In the genomic region with DNA sequence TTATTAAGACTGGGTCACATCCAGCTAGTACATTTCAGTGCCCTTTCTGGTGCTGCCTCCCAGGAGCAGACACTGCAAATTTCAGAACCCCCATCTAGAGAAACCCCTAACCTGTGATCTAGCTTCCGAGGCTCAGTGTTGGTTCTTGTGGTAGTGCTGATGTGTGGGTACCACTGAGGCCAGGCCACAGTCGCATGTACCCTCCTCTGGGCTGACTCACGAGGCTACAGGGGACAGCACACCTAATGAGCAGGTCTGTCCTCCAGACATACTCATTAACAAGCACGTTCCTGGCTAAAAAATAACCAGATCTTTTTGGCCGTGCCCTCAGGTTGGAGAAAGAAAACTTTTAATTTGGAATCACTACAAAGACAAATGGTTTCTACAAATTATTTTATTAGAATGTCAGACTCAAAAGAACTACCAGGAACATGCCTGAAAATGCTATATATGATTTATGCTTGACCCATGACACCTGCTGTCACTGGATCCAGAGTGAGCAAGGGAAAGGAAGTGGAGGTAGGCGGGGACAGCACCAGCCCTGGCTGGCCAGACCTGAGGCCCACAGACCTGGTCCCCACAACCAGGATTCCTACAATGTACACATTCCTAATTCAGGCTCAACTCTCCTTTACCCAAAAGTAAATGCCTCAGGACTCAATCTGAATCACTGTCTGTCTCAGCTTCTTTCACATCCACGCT, we compare ENCODE assay signal across 15 cellular contexts. TPM values are rescaled to one million over a fixed set of nuclear protein-coding genes. Genes with fewer than 3 reads are reported as not detected.
DNase-seq lines count a peak whose midpoint lies in the region; ATAC-seq and TF ChIP-seq lines count a peak whose summit lies in the region.
"Had no signal": no experiment of that assay in that cellular context is flagged by ENCODE, and none has a peak within 500 bp of the region (broad histone marks: within the 10 kb centered on the region; RNA-seq: fewer than 3 reads in every experiment).

No MANE protein-coding gene starts in this region.

- H3K27ac ChIP-seq in 22Rv1, result peak overlapping the region; percentile 26; the same call in 1 of the 2 replicates
- no peak overlapping the region for H3K27ac ChIP-seq in CD4-positive, alpha-beta memory T cell (ENCODE audit: low read depth, low read length)
- H3K27ac ChIP-seq: BLaER1 had no signal

- no peak for ATAC-seq in activated CD8-positive, alpha-beta T cell treated with anti-CD3 and anti-CD28 coated beads for 36 hours
- ATAC-seq in left colon, result peak; percentile 27
- no peak for ATAC-seq in HG02610 (IDR thresholded peaks at IDR 0.05; ENCODE audit: unreplicated experiment)
- ATAC-seq in GM19455 (IDR thresholded peaks at IDR 0.05; ENCODE audit: unreplicated experiment), result no peak
- ATAC-seq: natural killer cell had no signal

- peak overlapping the region in 4 of 7 donors; percentile 24 to 77 (median 39) for H3K27ac Mint-ChIP-seq in CD4-positive, alpha-beta memory T cell
- peak overlapping the region; percentile 66 for H3K27ac Mint-ChIP-seq in activated CD8-positive, alpha-beta T cell treated with anti-CD3 and anti-CD28 coated beads for 36 hours

- peaks cover 46 to 83% of the 10 kb centered on the region in 2 donors for H3K36me3 Mint-ChIP-seq in CD4-positive, alpha-beta memory T cell
- peaks cover 61% of the 10 kb centered on the region for H3K36me3 Mint-ChIP-seq in activated CD8-positive, alpha-beta T cell treated with anti-CD3 and anti-CD28 coated beads for 36 hours (ENCODE audit: low read depth)

- H3K4me1 ChIP-seq in CD4-positive, alpha-beta memory T cell (ENCODE audit: insufficient read depth, low read length), result no peaks in the 10 kb centered on the region
- H3K4me1 ChIP-seq: BLaER1 had no signal

- H3K4me3 ChIP-seq in CD4-positive, alpha-beta memory T cell (ENCODE audit: low read length in 2 of 2), result no peak overlapping the region
- H3K4me3 ChIP-seq: BLaER1 had no signal

- DNase-seq in CD4-positive, alpha-beta memory T cell, result no peak
- DNase-seq in activated CD8-positive, alpha-beta T cell treated with anti-CD3 and anti-CD28 coated beads for 36 hours, result no peak
- DNase-seq in left colon (no peak), COLO829 (ENCODE audit: low spot score) (no peak)
- DNase-seq in stimulated activated CD4-positive, alpha-beta T cell treated with anti-CD3 and anti-CD28 coated beads, Interleukin-15, amount 100 ng/mL, for 24 hours, result no peak
- DNase-seq: foreskin melanocyte, natural killer cell, NCI-H187 treated with DMSO at 0.1 percent for 48 hours, NCI-H510A treated with DMSO at 0.1 percent for 48 hours had no signal

- H3K4me1 Mint-ChIP-seq in CD4-positive, alpha-beta memory T cell, result no peaks in the 10 kb centered on the region
- H3K4me1 Mint-ChIP-seq in activated CD8-positive, alpha-beta T cell treated with anti-CD3 and anti-CD28 coated beads for 36 hours (ENCODE audit: low read depth), result peaks cover 5% of the 10 kb centered on the region
- H3K4me1 Mint-ChIP-seq: natural killer cell had no signal

- peaks cover 0 to 3% (median 0%) of the 10 kb centered on the region in 8 donors for H3K9me3 Mint-ChIP-seq in CD4-positive, alpha-beta memory T cell
- no peaks in the 10 kb centered on the region for H3K9me3 Mint-ChIP-seq in activated CD8-positive, alpha-beta T cell treated with anti-CD3 and anti-CD28 coated beads for 36 hours
- H3K9me3 Mint-ChIP-seq: activated naive CD4-positive, alpha-beta T cell treated with anti-CD3 and anti-CD28 coated beads, Interleukin-2, amount 50 U/mL, for 72 hours; natural killer cell had no signal

- POLR2A ChIA-PET in CD4-positive, alpha-beta memory T cell (lab: Charles Lee; ENCODE audit: partially characterized antibody), result interaction anchor here (1.1 to 2.0 kb wide), 5 partner anchors 10 to 264 kb away, joined by 3 to 5 read pairs (median 4); a partner anchor contains a TSS
- POLR2A ChIA-PET in activated CD8-positive, alpha-beta T cell treated with anti-CD3 and anti-CD28 coated beads for 36 hours (lab: Charles Lee), result interaction anchor here (1.1 to 1.9 kb wide), 3 partner anchors 16 to 52 kb away, joined by 3 to 8 read pairs (median 3); a partner anchor contains a TSS

- no peaks in the 10 kb centered on the region for H3K9me3 ChIP-seq in CD4-positive, alpha-beta memory T cell (ENCODE audit: control insufficient read depth in 1 of 2, low read length in 2 of 2)
- H3K9me3 ChIP-seq: BLaER1 had no signal

- peaks cover 70% of the 10 kb centered on the region for H3K36me3 ChIP-seq in CD4-positive, alpha-beta memory T cell (ENCODE audit: insufficient read depth, low read length)

- H3K27me3 Mint-ChIP-seq in CD4-positive, alpha-beta memory T cell, result no peaks in the 10 kb centered on the region
- H3K27me3 Mint-ChIP-seq in activated CD8-positive, alpha-beta T cell treated with anti-CD3 and anti-CD28 coated beads for 36 hours, result no peaks in the 10 kb centered on the region

- CTCF ChIA-PET in CD4-positive, alpha-beta memory T cell (lab: Charles Lee; ENCODE audit: partially characterized antibody), result interaction anchor here (1.2 to 1.3 kb wide), 2 partner anchors 137 to 236 kb away, joined by 3 read pairs; no protein-coding TSS in a partner anchor
- CTCF ChIA-PET in activated CD8-positive, alpha-beta T cell treated with anti-CD3 and anti-CD28 coated beads for 36 hours (lab: Charles Lee), result no interaction called here

- no peak overlapping the region for H3K4me3 Mint-ChIP-seq in CD4-positive, alpha-beta memory T cell
- no peak overlapping the region for H3K4me3 Mint-ChIP-seq in activated CD8-positive, alpha-beta T cell treated with anti-CD3 and anti-CD28 coated beads for 36 hours
- H3K4me3 Mint-ChIP-seq: natural killer cell had no signal

- TF ChIP-seq CTCF in 22Rv1 (IDR thresholded peaks at IDR 0.05), result no peak
- TF ChIP-seq CTCF in activated CD8-positive, alpha-beta T cell treated with anti-CD3 and anti-CD28 coated beads for 36 hours (IDR thresholded peaks at IDR 0.05), result no peak

- H3K27me3 ChIP-seq in CD4-positive, alpha-beta memory T cell (ENCODE audit: insufficient read depth, low read length), result no peaks in the 10 kb centered on the region
- H3K27me3 ChIP-seq: BLaER1 had no signal

- intact Hi-C loops in CD4-positive, alpha-beta memory T cell (cut with micrococcal nuclease), result no loop called here
- intact Hi-C loops in activated CD8-positive, alpha-beta T cell treated with anti-CD3 and anti-CD28 coated beads for 36 hours (cut with micrococcal nuclease), result no loop called here
- intact Hi-C loops in left colon (cut with DNase I, micrococcal nuclease), result no loop called here

RNA-seq across cellular contexts. Expression of a gene that starts 8.5 kb away (rescaled TPM):
- total RNA-seq in CD4-positive, alpha-beta memory T cell, result 10 to 100 TPM; 78.3 to 87.3 TPM
- polyA plus RNA-seq in CD4-positive, alpha-beta memory T cell, result 100 to 1,000 TPM in 1 of 2 donors, 10 to 100 TPM in 1; 94.3 to 111 TPM
- total RNA-seq in activated CD8-positive, alpha-beta T cell treated with anti-CD3 and anti-CD28 coated beads for 36 hours, result 10 to 100 TPM; 72.1 to 72.3 TPM
- 10 to 100 TPM; 61.7 to 68.8 TPM for total RNA-seq in left colon

RNA-seq across cellular contexts. Expression of a gene that starts 8.7 kb away (rescaled TPM):
- total RNA-seq in CD4-positive, alpha-beta memory T cell, result 10 to 100 TPM; 45.1 to 45.6 TPM
- 10 to 100 TPM; 27.3 to 46.0 TPM for polyA plus RNA-seq in CD4-positive, alpha-beta memory T cell
- total RNA-seq in activated CD8-positive, alpha-beta T cell treated with anti-CD3 and anti-CD28 coated beads for 36 hours, result 10 to 100 TPM; 13.1 to 15.0 TPM
- 100 to 1,000 TPM in 1 of 2 donors, 10 to 100 TPM in 1; 86.2 to 111 TPM for total RNA-seq in left colon

RNA-seq across cellular contexts. Expression of a gene that starts 30.8 kb away (rescaled TPM):
- total RNA-seq in CD4-positive, alpha-beta memory T cell, result 100 to 1,000 TPM; 225 to 227 TPM
- 10 to 100 TPM; 53.6 to 84.8 TPM for polyA plus RNA-seq in CD4-positive, alpha-beta memory T cell
- 100 to 1,000 TPM; 175 to 178 TPM for total RNA-seq in activated CD8-positive, alpha-beta T cell treated with anti-CD3 and anti-CD28 coated beads for 36 hours
- 10 to 100 TPM; 84.8 to 94.7 TPM for total RNA-seq in left colon

RNA-seq across cellular contexts. Expression of a gene that starts 50.6 kb away (rescaled TPM):
- total RNA-seq in CD4-positive, alpha-beta memory T cell, result 10 to 100 TPM; 11.5 to 11.7 TPM
- 10 to 100 TPM; 10.0 to 10.3 TPM for polyA plus RNA-seq in CD4-positive, alpha-beta memory T cell
- total RNA-seq in activated CD8-positive, alpha-beta T cell treated with anti-CD3 and anti-CD28 coated beads for 36 hours, result 10 to 100 TPM; 28.2 to 32.6 TPM
- total RNA-seq in left colon, result under 1 TPM; 0.58 to 0.92 TPM
- total RNA-seq: H4 had no signal
